8 cellular contexts compared by ENCODE assay signal in the genomic region with DNA sequence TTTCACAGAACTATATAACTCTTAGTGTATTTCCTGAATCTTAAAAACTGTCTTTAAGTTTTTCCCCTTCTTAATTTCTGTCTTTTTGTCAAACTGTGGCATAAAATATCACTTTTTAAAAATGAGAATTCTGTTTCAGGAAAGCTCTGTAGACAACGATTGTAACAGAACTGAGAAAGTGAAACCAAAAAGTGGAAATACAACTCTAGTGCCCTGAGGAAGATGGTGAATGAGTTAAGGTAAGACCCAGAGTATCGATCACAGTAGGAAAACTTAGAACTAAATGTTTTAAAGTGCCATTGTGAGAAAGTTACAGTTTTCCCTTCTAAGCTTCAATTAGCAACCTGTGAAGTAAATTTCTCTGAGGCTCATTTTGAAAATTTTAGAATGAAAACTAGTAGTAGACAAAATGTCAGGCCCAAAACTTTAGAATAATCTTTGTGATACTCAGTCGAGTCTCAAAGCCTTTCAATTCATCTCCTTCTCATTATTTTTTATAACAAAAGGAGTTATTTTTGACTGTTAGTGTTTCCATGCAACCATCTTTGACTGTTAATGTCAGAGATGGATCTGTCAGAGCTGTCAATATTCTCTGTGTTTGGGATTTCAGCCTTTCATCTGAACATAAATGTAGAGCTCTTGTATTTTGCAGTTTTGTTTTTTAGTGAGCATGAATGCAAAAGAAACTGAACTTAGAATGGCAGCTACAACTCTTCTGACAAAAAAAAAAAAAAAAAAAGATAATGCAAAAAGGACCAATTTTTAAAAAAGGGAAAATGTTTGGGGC. TPM values are rescaled to one million over a fixed set of nuclear protein-coding genes. Genes with fewer than 3 reads are reported as not detected.
DNase-seq lines count a peak whose midpoint lies in the region; ATAC-seq and TF ChIP-seq lines count a peak whose summit lies in the region.

No MANE protein-coding gene starts in this region.

- H3K4me3 ChIP-seq in GM23338 = no peak overlapping the region
- H3K4me3 ChIP-seq in NB4 (ENCODE audit: low read depth, low read length) = peak overlapping the region; percentile 51

- no peak overlapping the region for H3K9ac ChIP-seq in H9 (ENCODE audit: extremely low read depth, insufficient read length, low read length)

- H3K23me2 ChIP-seq in H9 (ENCODE audit: insufficient read length, low read depth, low read length, poor library complexity, severe bottlenecking) = no peaks in the 10 kb centered on the region

- no peak overlapping the region for H2BK12ac ChIP-seq in H9 (ENCODE audit: insufficient read length, low read depth, low read length)

- no peak overlapping the region for H2BK120ac ChIP-seq in H9 (ENCODE audit: low read depth, low read length, poor library complexity, severe bottlenecking)

- H4K20me1 ChIP-seq in GM23338 (replicated peaks; ENCODE audit: insufficient read depth) = no peaks in the 10 kb centered on the region
- H4K20me1 ChIP-seq in H9 (ENCODE audit: control insufficient read depth, insufficient read depth, insufficient read length) = no peaks in the 10 kb centered on the region

- H3K9me3 ChIP-seq in H9 (ENCODE audit: control insufficient read depth, low read depth, low read length) (no peaks in the 10 kb centered on the region), T-helper 17 cell (ENCODE audit: control insufficient read depth, low read length, poor library complexity, severe bottlenecking) (no peaks in the 10 kb centered on the region)

- no peaks in the 10 kb centered on the region for H3K36me3 ChIP-seq in GM23338 (ENCODE audit: insufficient read depth)

- H3K4me3 Mint-ChIP-seq in GM23338 = no peak overlapping the region
- H3K4me3 Mint-ChIP-seq in immature natural killer cell = peak overlapping the region; percentile 63 to 81 (median 80)
- no peak overlapping the region for H3K4me3 Mint-ChIP-seq in H9
- H3K4me3 Mint-ChIP-seq in T-helper 17 cell = no peak overlapping the region

- TF ChIP-seq POLR2A in NB4 (IDR thresholded peaks at IDR 0.05; ENCODE audit: extremely low read depth, insufficient read length) = no peak

- no peak for TF ChIP-seq CTCF in GM23338 (conservative IDR thresholded peaks at IDR 0.05; ENCODE audit: low read depth in 2 of 2)
- no peak for TF ChIP-seq CTCF in NB4 (IDR thresholded peaks at IDR 0.05; ENCODE audit: low read depth, low read length)
- no peak for TF ChIP-seq CTCF in H9 (conservative IDR thresholded peaks at IDR 0.05)

- no peak overlapping the region for H3K56ac ChIP-seq in H9 (ENCODE audit: insufficient read length, low read depth, low read length)

- no peak overlapping the region for H2AK5ac ChIP-seq in H9 (ENCODE audit: insufficient read length, low read length)

- H4K91ac ChIP-seq in H9 (ENCODE audit: insufficient read length, low read depth, low read length) = no peak overlapping the region

- H3K27me3 ChIP-seq in GM23338 (ENCODE audit: insufficient read depth) = no peaks in the 10 kb centered on the region
- no peaks in the 10 kb centered on the region for H3K27me3 ChIP-seq in H9 (ENCODE audit: insufficient read depth, low read length)

- H3K9me3 Mint-ChIP-seq in GM23338 (no peaks in the 10 kb centered on the region), immature natural killer cell (peaks cover 0 to 4% (median 0%) of the 10 kb centered on the region in 6 donors), H9 (no peaks in the 10 kb centered on the region)

- no peak overlapping the region for H4K5ac ChIP-seq in H9 (ENCODE audit: insufficient read length, low read depth, low read length)

- H2BK5ac ChIP-seq in H9 (ENCODE audit: insufficient read length, low read length) = no peak overlapping the region

- no peak overlapping the region for H3K14ac ChIP-seq in H9 (ENCODE audit: insufficient read depth, low read length)

- H3K79me1 ChIP-seq in H9 (ENCODE audit: insufficient read depth, low read depth, low read length, poor library complexity, severe bottlenecking) = no peaks in the 10 kb centered on the region

- H2BK15ac ChIP-seq in H9 (ENCODE audit: low read depth, low read length) = no peak overlapping the region

- H3K18ac ChIP-seq in H9 (ENCODE audit: insufficient read length, low read depth, low read length) = no peak overlapping the region

- no peak overlapping the region for H3K4ac ChIP-seq in H9 (ENCODE audit: low read depth, low read length)

- H3K27me3 Mint-ChIP-seq in GM23338 (ENCODE audit: insufficient read depth, low read depth, poor library complexity) = no peaks in the 10 kb centered on the region
- no peaks in the 10 kb centered on the region for H3K27me3 Mint-ChIP-seq in immature natural killer cell (ENCODE audit: low read depth in 3 of 3)
- no peaks in the 10 kb centered on the region for H3K27me3 Mint-ChIP-seq in H9 (ENCODE audit: low read depth)
- no peaks in the 10 kb centered on the region for H3K27me3 Mint-ChIP-seq in T-helper 17 cell

- WGBS in H9 (ENCODE audit: extremely low coverage, insufficient read length, low lambda C conversion rate) = no CpG with 5 or more reads among the region's 3 CpGs

- H3T11ph ChIP-seq in H9 (ENCODE audit: low read length) = no peak overlapping the region

- H3K79me2 ChIP-seq in GM23338 (replicated peaks; ENCODE audit: insufficient read depth) = no peaks in the 10 kb centered on the region
- no peaks in the 10 kb centered on the region for H3K79me2 ChIP-seq in H9 (ENCODE audit: insufficient read depth, low read length)

- DNase-seq in GM23338 (ENCODE audit: low spot score) = no peak
- DNase-seq in NB4 (ENCODE audit: low read depth) = peak; percentile 43
- DNase-seq in immature natural killer cell = no peak
- no peak for DNase-seq in H9
- no peak for DNase-seq in GM19238 (ENCODE audit: insufficient read length, low spot score)
- no peak for DNase-seq in NCI-H748 (lab: John Stamatoyannopoulos, UW; ENCODE audit: unreplicated experiment)
- no peak for DNase-seq in T-helper 17 cell

- no peak overlapping the region for H3K4me2 ChIP-seq in GM23338
- no peak overlapping the region for H3K4me2 ChIP-seq in H9 (ENCODE audit: insufficient read depth, insufficient read length, low read length)

- H3F3A ChIP-seq in GM23338 (replicated peaks; ENCODE audit: low read depth) = no peaks in the 10 kb centered on the region

- H3K23ac ChIP-seq in H9 (ENCODE audit: insufficient read length, low read depth, low read length) = no peak overlapping the region

- H3K36me3 Mint-ChIP-seq in GM23338 (ENCODE audit: low read depth) (no peaks in the 10 kb centered on the region), immature natural killer cell (no peaks in the 10 kb centered on the region), H9 (ENCODE audit: insufficient read depth in 1 of 3, low read depth in 3 of 3) (no peaks in the 10 kb centered on the region), T-helper 17 cell (ENCODE audit: low read depth) (no peaks in the 10 kb centered on the region)

- H3K27ac ChIP-seq in GM23338 (ENCODE audit: low read depth) (no peak overlapping the region), H9 (ENCODE audit: insufficient read length, low read depth, low read length) (no peak overlapping the region)

- no peaks in the 10 kb centered on the region for H3K9me2 ChIP-seq in GM23338 (ENCODE audit: insufficient read depth)

- no peak overlapping the region for H2BK20ac ChIP-seq in H9 (ENCODE audit: low read depth, low read length, poor library complexity, severe bottlenecking)

- H3K4me1 ChIP-seq in GM23338 (ENCODE audit: insufficient read depth) (no peaks in the 10 kb centered on the region), H9 (ENCODE audit: insufficient read depth, low read length) (no peaks in the 10 kb centered on the region)

- peak; percentile 74 for ATAC-seq in GM18508 (IDR thresholded peaks at IDR 0.05; ENCODE audit: insufficient read depth, unreplicated experiment)
- no peak for ATAC-seq in GM23338
- ATAC-seq in T-helper 17 cell = no peak

- no peak overlapping the region for H3K27ac Mint-ChIP-seq in GM23338
- peak overlapping the region; percentile 29 to 70 (median 54) for H3K27ac Mint-ChIP-seq in immature natural killer cell
- H3K27ac Mint-ChIP-seq in H9 = no peak overlapping the region
- H3K27ac Mint-ChIP-seq in T-helper 17 cell = no peak overlapping the region

- 0 out of 2 replicates have a peak overlapping the region, but pooled peaks have one; percentile 9 for H2AFZ ChIP-seq in GM23338
- H2AFZ ChIP-seq in H9 (ENCODE audit: low read length) = no peak overlapping the region

- H4K8ac ChIP-seq in H9 (replicated peaks; ENCODE audit: insufficient read length, low read depth, low read length) = no peak overlapping the region

- no peaks in the 10 kb centered on the region for H3K4me1 Mint-ChIP-seq in GM23338
- H3K4me1 Mint-ChIP-seq in immature natural killer cell = peaks cover 12 to 13% of the 10 kb centered on the region in 2 donors
- H3K4me1 Mint-ChIP-seq in H9 = no peaks in the 10 kb centered on the region
- H3K4me1 Mint-ChIP-seq in T-helper 17 cell = no peaks in the 10 kb centered on the region

TF ChIP-seq in GM23338, 12 proteins besides CTCF, POLR2A, EP300 and RAD21:
- TF ChIP-seq ZNF114 (CRISPR knock-in tag; IDR thresholded peaks at IDR 0.05) = no peak

RNA-seq across cellular contexts. Expression of gene TRDN, which starts 19.0 kb away (rescaled TPM):
- total RNA-seq in GM23338 (2014; rRNA removed; shearing (Covaris generic)) = 23.1 and 35.5 TPM in 2 replicates
- 104 and 137 TPM in 2 replicates for polyA plus RNA-seq in GM23338 (2016; fragmentation: Nextera tagmentation; extraction: Ambion mirVana)
- polyA plus RNA-seq in immature natural killer cell = not detected
- total RNA-seq in H9 (2021) = 10.4 and 10.6 TPM in 2 replicates
- not detected for total RNA-seq in T-helper 17 cell

Comparison
In these comparisons a context has a peak if more than half of its experiments do, and no peak if none do; other contexts are left out.
1. H3K27ac Mint-ChIP-seq: peak in immature natural killer cell (6 of 6); none in GM23338 (single experiment), H9 (0 of 3) and T-helper 17 cell (single experiment).
2. H3K4me3 Mint-ChIP-seq: peak in immature natural killer cell (5 of 5); none in GM23338 (single experiment), H9 (0 of 2) and T-helper 17 cell (single experiment).
3. RNA of gene TRDN, which starts 19.0 kb away (total RNA-seq): 23.1 to 35.5 TPM in GM23338 and 10.4 to 10.6 TPM in H9; not detected in T-helper 17 cell; every median in the first group is over 10 times any median in the second.